ENCODE assay signal across 8 cellular contexts in the genomic region with DNA sequence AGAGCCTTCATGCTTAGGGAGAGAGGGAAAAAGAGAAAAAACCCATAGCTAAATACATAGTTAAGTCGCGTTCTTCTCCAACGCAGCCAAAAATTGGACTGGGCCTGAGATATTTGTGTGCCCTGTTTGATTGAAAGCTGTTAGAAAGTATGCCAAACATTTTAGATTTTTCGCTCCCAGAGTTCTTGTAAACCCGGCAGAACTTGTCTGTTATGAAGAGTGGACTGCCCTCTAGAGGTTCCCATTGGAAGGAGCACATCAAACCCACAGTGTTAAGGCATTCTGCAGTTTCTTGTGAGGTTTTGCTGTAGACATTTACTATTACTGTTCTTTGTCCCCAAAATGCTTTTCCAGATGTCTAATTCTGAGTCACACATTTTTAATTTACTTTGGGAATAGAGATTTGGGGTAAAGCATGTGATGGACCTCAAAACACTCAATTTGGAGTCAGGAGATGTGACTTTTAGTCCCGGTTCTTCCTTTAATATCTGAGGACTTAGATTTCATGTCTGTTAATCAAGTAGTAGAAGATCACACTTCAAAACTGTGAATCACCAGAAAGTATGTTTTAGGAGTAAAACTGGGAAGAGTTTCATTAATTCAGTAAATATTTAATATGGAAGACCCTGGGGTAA.
DNase-seq lines count a peak whose midpoint lies in the region; ATAC-seq and TF ChIP-seq lines count a peak whose summit lies in the region.

No MANE protein-coding gene starts in this region.

- no peak overlapping the region for H3K27ac Mint-ChIP-seq in activated CD4-positive, alpha-beta T cell treated with anti-CD3 and anti-CD28 coated beads for 36 hours
- no peak overlapping the region for H3K27ac Mint-ChIP-seq in endodermal cell
- no peak overlapping the region for H3K27ac Mint-ChIP-seq in mesothelial cell of epicardium

- peaks cover 16% of the 10 kb centered on the region for H3K4me1 ChIP-seq in endodermal cell (ENCODE audit: control insufficient read depth, insufficient read depth, low read length)

- CTCF ChIA-PET in AG04449 (lab: Yijun Ruan, JAX) = interaction anchor here (0.6 to 18.1 kb wide), 65 partner anchors 8 to 691 kb away, joined by 3 to 662 read pairs (median 5); a partner anchor contains a TSS
- CTCF ChIA-PET in activated CD4-positive, alpha-beta T cell treated with anti-CD3 and anti-CD28 coated beads for 36 hours (lab: Charles Lee) = interaction anchor here (0.6 to 4.9 kb wide), 48 partner anchors 9 to 815 kb away, joined by 3 to 28 read pairs (median 4); no protein-coding TSS in a partner anchor

- no peaks in the 10 kb centered on the region for H3K9me3 ChIP-seq in endodermal cell (ENCODE audit: control insufficient read depth, low read length)

- H3K9me3 Mint-ChIP-seq in activated CD4-positive, alpha-beta T cell treated with anti-CD3 and anti-CD28 coated beads for 36 hours (ENCODE audit: low read depth) = no peaks in the 10 kb centered on the region
- H3K9me3 Mint-ChIP-seq in endodermal cell (no peaks in the 10 kb centered on the region), mesothelial cell of epicardium (no peaks in the 10 kb centered on the region)

- POLR2A ChIA-PET in AG04449 (lab: Yijun Ruan, JAX) = interaction anchor here (1.1 kb wide), 1 partner anchor 81 kb away, joined by 4 read pairs; no protein-coding TSS in a partner anchor
- POLR2A ChIA-PET in activated CD4-positive, alpha-beta T cell treated with anti-CD3 and anti-CD28 coated beads for 36 hours (lab: Charles Lee) = no interaction called here

- DNase-seq in AG04449 (ENCODE audit: low read depth, low spot score) (peak; percentile 72), NCI-H226 (peak; percentile 55), endodermal cell (peak; percentile 88), mesothelial cell of epicardium (ENCODE audit: low spot score in 2 of 2, unreplicated experiment in 2 of 2) (peak in 1 of 2 experiments; percentile 53)
- peak; percentile 74 for DNase-seq in activated CD4-positive, alpha-beta T cell treated with anti-CD3 and anti-CD28 coated beads for 36 hours
- peak; percentile 29 for DNase-seq in stimulated activated CD8-positive, alpha-beta memory T cell treated with anti-CD3 and anti-CD28 coated beads, Interleukin-4, amount 100 ng/mL, for 24 hours (ENCODE audit: low read depth)

- H3K4me3 ChIP-seq in AG04449 (ENCODE audit: low read depth, low read length) (no peak overlapping the region), endodermal cell (ENCODE audit: low read length) (no peak overlapping the region)

- intact Hi-C loops in activated CD4-positive, alpha-beta T cell treated with anti-CD3 and anti-CD28 coated beads for 36 hours (cut with DNase I, micrococcal nuclease) = loop anchor here (1.0 to 10.0 kb wide), 9 partner anchors 56 to 692 kb away; a partner anchor contains a TSS

- H3K9ac ChIP-seq in endodermal cell (ENCODE audit: extremely low read depth, low read length, poor library complexity, severe bottlenecking) = no peak overlapping the region

- WGBS in endodermal cell (ENCODE audit: insufficient coverage in 1 of 2, insufficient read length in 1 of 2), 2 experiments = 19 to 43% methylated on average over 2 to 6 of the region's 6 CpGs

- TF ChIP-seq CTCF in AG04449 (IDR thresholded peaks at IDR 0.05; ENCODE audit: insufficient read depth, low read length, missing control alignments) (peak; percentile 80), endodermal cell (conservative IDR thresholded peaks at IDR 0.05) (peak; percentile 94), mesothelial cell of epicardium (IDR thresholded peaks at IDR 0.05; ENCODE audit: unreplicated experiment) (peak; percentile 75)

- H3K36me3 ChIP-seq in endodermal cell (ENCODE audit: control insufficient read depth, insufficient read depth, low read length) = no peaks in the 10 kb centered on the region

- H3K27ac ChIP-seq in endodermal cell (ENCODE audit: low read depth, low read length) = no peak overlapping the region

- peaks cover 26% of the 10 kb centered on the region for H3K27me3 Mint-ChIP-seq in activated CD4-positive, alpha-beta T cell treated with anti-CD3 and anti-CD28 coated beads for 36 hours
- H3K27me3 Mint-ChIP-seq in endodermal cell (ENCODE audit: insufficient read depth) (no peaks in the 10 kb centered on the region), mesothelial cell of epicardium (ENCODE audit: low read depth) (no peaks in the 10 kb centered on the region)

- H3K36me3 Mint-ChIP-seq in activated CD4-positive, alpha-beta T cell treated with anti-CD3 and anti-CD28 coated beads for 36 hours (ENCODE audit: low read depth) = no peaks in the 10 kb centered on the region
- no peaks in the 10 kb centered on the region for H3K36me3 Mint-ChIP-seq in endodermal cell (ENCODE audit: low read depth)
- H3K36me3 Mint-ChIP-seq in mesothelial cell of epicardium = no peaks in the 10 kb centered on the region

- ATAC-seq in GM18498 (IDR thresholded peaks at IDR 0.05; ENCODE audit: unreplicated experiment) (peak; percentile 60), HG03045 (IDR thresholded peaks at IDR 0.05; ENCODE audit: unreplicated experiment) (peak; percentile 54)
- ATAC-seq in activated CD4-positive, alpha-beta T cell treated with anti-CD3 and anti-CD28 coated beads for 36 hours = peak; percentile 82

- H3K27me3 ChIP-seq in endodermal cell (ENCODE audit: control insufficient read depth, insufficient read depth, low read length, poor library complexity, severe bottlenecking) = no peaks in the 10 kb centered on the region

- no peak overlapping the region for H3K4me3 Mint-ChIP-seq in activated CD4-positive, alpha-beta T cell treated with anti-CD3 and anti-CD28 coated beads for 36 hours
- no peak overlapping the region for H3K4me3 Mint-ChIP-seq in endodermal cell
- H3K4me3 Mint-ChIP-seq in mesothelial cell of epicardium = no peak overlapping the region

- H3K4me1 Mint-ChIP-seq in activated CD4-positive, alpha-beta T cell treated with anti-CD3 and anti-CD28 coated beads for 36 hours = peaks cover 9% of the 10 kb centered on the region
- H3K4me1 Mint-ChIP-seq in endodermal cell (peaks cover 28% of the 10 kb centered on the region), mesothelial cell of epicardium (peaks cover 6% of the 10 kb centered on the region)
